ENCODE assay signal across 33 cellular contexts in the genomic region with DNA sequence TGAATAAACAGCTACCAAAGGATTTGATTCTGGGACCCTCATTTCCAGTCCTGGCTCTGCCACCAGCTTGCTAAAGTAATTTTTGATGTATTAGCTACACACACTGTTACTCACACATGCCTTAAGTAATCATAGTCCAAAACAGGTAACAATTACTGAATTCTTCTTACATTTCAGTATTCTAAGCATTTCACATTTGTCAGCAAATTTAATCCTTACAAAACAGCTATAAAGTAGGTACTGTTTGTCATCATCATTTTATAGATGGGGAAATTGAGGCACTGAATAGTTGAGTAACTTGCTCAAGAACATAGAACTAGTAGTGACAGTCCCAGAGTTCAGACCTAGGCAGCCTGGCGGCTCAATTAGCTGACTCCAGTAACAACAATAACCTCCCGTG.
"Had no signal": no experiment of that assay in that cellular context is flagged by ENCODE, and none has a peak within 500 bp of the region (broad histone marks: within the 10 kb centered on the region; RNA-seq: fewer than 3 reads in every experiment).

No MANE protein-coding gene starts in this region.

- H3K4me3 ChIP-seq: MG63 had no signal

- H3K36me3 ChIP-seq: MG63 had no signal

- H3K27me3 ChIP-seq: MG63 had no signal

- DNase-seq: Karpas-422, Kasumi-1, MG63, MM.1S, MV-4-11, NCI-H1048, NCI-H1092, NCI-H1092 treated with DMSO at 0.1 percent for 48 hours, NCI-H1105, NCI-H1105 treated with DMSO at 0.1 percent for 48 hours, NCI-H1417 treated with DMSO at 0.1 percent for 48 hours, NCI-H1436, NCI-H1436 treated with DMSO at 0.1 percent for 48 hours, NCI-H146, NCI-H1694, NCI-H1694 treated with DMSO at 0.1 percent for 48 hours, NCI-H187, NCI-H187 treated with DMSO at 0.1 percent for 48 hours, NCI-H1930, NCI-H2029, NCI-H2029 treated with DMSO at 0.1 percent for 48 hours, NCI-H2081, NCI-H2081 treated with DMSO at 0.1 percent for 48 hours, NCI-H2107, NCI-H2171, NCI-H2171 treated with DMSO at 0.1 percent for 48 hours, NCI-H2227 treated with DMSO at 0.1 percent for 48 hours, NCI-H226, NCI-H345, NCI-H446, NCI-H446 treated with DMSO at 0.1 percent for 48 hours, NCI-H510A, NCI-H510A treated with DMSO at 0.1 percent for 48 hours had no signal
